ENCODE assay signal across 8 cellular contexts in genomic region chr12:52050771-52051541, GRCh38. TPM values are rescaled to one million over a fixed set of nuclear protein-coding genes. Genes with fewer than 3 reads are reported as not detected.
DNase-seq lines count a peak whose midpoint lies in the region; ATAC-seq, FAIRE-seq and TF ChIP-seq lines count a peak whose summit lies in the region.

Gene NR4A1, plus strand, starts transcription at chr12:52051442. Its CDS starts 2,887 bp downstream, at chr12:52054329.

- H3K27me3 ChIP-seq in SJCRH30 = no peaks in the 10 kb centered on the region

- no peaks in the 10 kb centered on the region for H3K9me3 ChIP-seq in SJCRH30 (replicated peaks)

- H3K36me3 ChIP-seq in SJCRH30 = no peaks in the 10 kb centered on the region

- peak; percentile 11; the same call in 1 of the 2 replicates for TF ChIP-seq CTCF in LNCAP (IDR thresholded peaks at IDR 0.05)

- peak; percentile 96 for DNase-seq in ELR (ENCODE audit: low read depth)
- peak; percentile 95 to 97 for DNase-seq in SJCRH30
- DNase-seq in activated naive CD4-positive, alpha-beta T cell treated with Interleukin-2 at 50 U/mL for 16 hours = peak; percentile 98
- peak; percentile 90 to 98 for DNase-seq in frontal cortex (ENCODE audit: low spot score in 2 of 2)
- DNase-seq in nucleus accumbens (lab: John Stamatoyannopoulos, UW) = peak; percentile 41 to 97 (median 91)
- peak in 47 of 49 donors; percentile 40 to 98 (median 75) for DNase-seq in substantia nigra (lab: John Stamatoyannopoulos, UW)

- H3K4me3 ChIP-seq in SJCRH30 = peak within 1 kb of the TSS; percentile 73

- FAIRE-seq in frontal cortex (lab: Jason Lieb, UNC) = no peak

- ATAC-seq in GM21825 (IDR thresholded peaks at IDR 0.05; ENCODE audit: unreplicated experiment) = peak; percentile 82

- H3K4me1 ChIP-seq in SJCRH30 = peaks cover 7% of the 10 kb centered on the region

- peak within 1 kb of the TSS; percentile 63 for H3K27ac ChIP-seq in SJCRH30
- peak within 1 kb of the TSS; percentile 88 for H3K27ac ChIP-seq in substantia nigra (ENCODE audit: low read depth, low read length, poor library complexity, severe bottlenecking)

RNA-seq across cellular contexts. Expression of gene NR4A1, which starts in this region (rescaled TPM):
- 9.2 and 10.0 TPM in 2 replicates for total RNA-seq in SJCRH30 (2014; rRNA removed; shearing (Covaris generic))
- total RNA-seq in frontal cortex = 5.3 TPM

Comparison
In these comparisons a context has a peak if more than half of its experiments do, and no peak if none do; other contexts are left out.
1. Peak in every context shown above with its lines: DNase-seq, ATAC-seq, H3K4me3 ChIP-seq and H3K27ac ChIP-seq.